ENCODE assay signal across 7 cellular contexts in the genomic region with DNA sequence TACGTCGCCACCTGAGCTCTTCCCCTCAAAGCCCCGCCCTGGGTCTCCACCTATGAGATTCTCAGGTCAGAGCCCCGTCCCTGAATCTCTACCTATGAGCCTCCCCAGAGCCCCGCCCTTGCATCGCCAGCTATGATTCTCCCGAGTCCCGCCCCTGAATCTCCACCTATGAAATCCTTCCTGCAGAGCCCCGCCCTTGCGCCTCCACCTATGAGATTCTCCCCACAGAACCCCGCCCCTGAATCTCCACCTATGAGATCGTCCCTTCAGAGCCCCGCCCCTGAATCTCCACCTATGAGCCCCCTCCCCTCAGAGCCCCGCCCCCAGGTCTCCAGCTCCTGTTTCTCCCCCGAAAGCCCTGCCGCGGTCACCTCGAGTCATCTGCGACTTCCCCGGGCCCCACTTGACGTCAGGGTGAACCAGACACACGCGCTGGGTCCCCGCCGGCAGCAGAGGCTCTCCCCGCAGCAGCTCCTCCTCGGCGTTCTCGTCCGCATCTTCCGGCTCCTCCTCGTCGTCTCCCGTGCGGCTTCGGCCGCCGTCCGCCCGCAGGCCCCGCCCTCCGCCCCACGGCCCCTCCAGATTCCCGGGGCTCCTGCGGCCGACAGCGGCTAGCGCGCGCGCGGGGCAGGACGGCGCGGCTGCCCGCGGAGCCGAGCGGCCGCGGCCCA. TPM values are rescaled to one million over a fixed set of nuclear protein-coding genes. Genes with fewer than 3 reads are reported as not detected.
A peak's percentile ranks its signal among the peaks of the same experiment; 100 is the strongest.
DNase-seq lines count a peak whose midpoint lies in the region; ATAC-seq and TF ChIP-seq lines count a peak whose summit lies in the region.

No MANE protein-coding gene starts in this region.

- peak overlapping the region; percentile 98 for H3K27ac Mint-ChIP-seq in activated B cell treated with CpG ODN at 0.5 μM for 24 hours

- H3K27ac ChIP-seq in coronary artery (peak overlapping the region; percentile 94 to 96), lower lobe of right lung (peak overlapping the region; percentile 92)

- TF ChIP-seq CTCF in activated B cell treated with CpG ODN at 0.5 μM for 24 hours (IDR thresholded peaks at IDR 0.05) (no peak), coronary artery (IDR thresholded peaks at IDR 0.05) (no peak), lower lobe of right lung (IDR thresholded peaks at IDR 0.05) (no peak)

- peaks cover 29% of the 10 kb centered on the region for H3K36me3 ChIP-seq in lower lobe of right lung

- no peaks in the 10 kb centered on the region for H3K27me3 Mint-ChIP-seq in activated B cell treated with CpG ODN at 0.5 μM for 24 hours

- intact Hi-C loops in activated B cell treated with CpG ODN at 0.5 μM for 24 hours (cut with micrococcal nuclease) (loop anchor here (1.0 to 2.0 kb wide), 3 partner anchors 35 to 1075 kb away; a partner anchor contains a TSS), lower lobe of right lung (cut with DNase I) (no loop called here)

- peaks cover 25% of the 10 kb centered on the region for H3K4me1 Mint-ChIP-seq in activated B cell treated with CpG ODN at 0.5 μM for 24 hours

- no peaks in the 10 kb centered on the region for H3K9me3 Mint-ChIP-seq in activated B cell treated with CpG ODN at 0.5 μM for 24 hours

- H3K27me3 ChIP-seq in lower lobe of right lung (ENCODE audit: low read depth), result no peaks in the 10 kb centered on the region

- peak overlapping the region; percentile 94 for H3K4me3 Mint-ChIP-seq in activated B cell treated with CpG ODN at 0.5 μM for 24 hours

- CTCF ChIA-PET in activated B cell treated with CpG ODN at 0.5 μM for 24 hours (lab: Charles Lee), result no interaction called here

- no peaks in the 10 kb centered on the region for H3K9me3 ChIP-seq in lower lobe of right lung

- DNase-seq in activated B cell treated with CpG ODN at 0.5 μM for 24 hours (peak; percentile 87), coronary artery (ENCODE audit: low spot score) (peak; percentile 98), lower lobe of right lung (peak; percentile 99), iPS-NIHi11 (ENCODE audit: low spot score) (no peak)
- DNase-seq in stimulated activated CD4-positive, alpha-beta T cell treated with anti-CD3 and anti-CD28 coated beads, TNF-alpha, amount 100 ng/mL, for 48 hours (ENCODE audit: low read depth in 3 of 3), result peak; percentile 93 to 99 (median 99)

- ATAC-seq in GM19025 (IDR thresholded peaks at IDR 0.05; ENCODE audit: low read depth, unreplicated experiment) (peak; percentile 42), HG03196 (IDR thresholded peaks at IDR 0.05; ENCODE audit: unreplicated experiment) (peak; percentile 66), activated B cell treated with CpG ODN at 0.5 μM for 24 hours (ENCODE audit: low read depth) (peak; percentile 64), lower lobe of right lung (peak; percentile 83 to 89)

- peaks cover 13% of the 10 kb centered on the region for H3K4me1 ChIP-seq in lower lobe of right lung

- H3K4me3 ChIP-seq in coronary artery (peak overlapping the region; percentile 88), lower lobe of right lung (peak overlapping the region; percentile 86)

- POLR2A ChIA-PET in activated B cell treated with CpG ODN at 0.5 μM for 24 hours (lab: Charles Lee), result no interaction called here

- H3K36me3 Mint-ChIP-seq in activated B cell treated with CpG ODN at 0.5 μM for 24 hours (ENCODE audit: low read depth), result peaks cover 23% of the 10 kb centered on the region

RNA-seq across cellular contexts. Expression of a gene that starts 0.4 kb away (rescaled TPM):
- 69.9 and 75.6 TPM in 2 replicates for total RNA-seq in activated B cell treated with CpG ODN at 0.5 μM for 24 hours
- 47.1 TPM for total RNA-seq in lower lobe of right lung

RNA-seq across cellular contexts. Expression of a gene that starts 37.0 kb away (rescaled TPM):
- total RNA-seq in activated B cell treated with CpG ODN at 0.5 μM for 24 hours (19.5 and 23.8 TPM in 2 replicates), lower lobe of right lung (23.7 TPM)
